ENCODE assay signal across 13 cellular contexts in genomic region chr21:35323947-35324346, GRCh38.
DNase-seq lines count a peak whose midpoint lies in the region; ATAC-seq and TF ChIP-seq lines count a peak whose summit lies in the region.
"Had no signal": no experiment of that assay in that cellular context is flagged by ENCODE, and none has a peak within 500 bp of the region (broad histone marks: within the 10 kb centered on the region; RNA-seq: fewer than 3 reads in every experiment).

No MANE protein-coding gene starts in this region.

- ATAC-seq in body of pancreas = no peak

- TF ChIP-seq CTCF in body of pancreas (IDR thresholded peaks at IDR 0.05) = no peak
- no peak for TF ChIP-seq CTCF in right atrium auricular region (IDR thresholded peaks at IDR 0.05)
- no peak for TF ChIP-seq CTCF in sigmoid colon (IDR thresholded peaks at IDR 0.05)
- no peak for TF ChIP-seq CTCF in MM.1S (IDR thresholded peaks at IDR 0.05; ENCODE audit: low read length)

- no peak overlapping the region for H3K4me2 ChIP-seq in MM.1S (ENCODE audit: low read depth, low read length)

- TF ChIP-seq POLR2A in body of pancreas (IDR thresholded peaks at IDR 0.05) (no peak), sigmoid colon (IDR thresholded peaks at IDR 0.05) (no peak)

- intact Hi-C loops in body of pancreas (cut with DNase I) (no loop called here), sigmoid colon (cut with DNase I) (loop anchor here (2.0 to 5.0 kb wide), 4 partner anchors 67 to 435 kb away; no protein-coding TSS in a partner anchor)

- no peak overlapping the region for H2AFZ ChIP-seq in MM.1S (ENCODE audit: low read length)

- peak overlapping the region in 1 of 4 donors; percentile 45 for H3K27ac ChIP-seq in body of pancreas
- peak overlapping the region; percentile 9 to 68 for H3K27ac ChIP-seq in right atrium auricular region
- peak overlapping the region; percentile 56 to 91 (median 88) for H3K27ac ChIP-seq in sigmoid colon
- no peak overlapping the region for H3K27ac ChIP-seq in MM.1S (ENCODE audit: low read length)

- no peaks in the 10 kb centered on the region for H3K79me2 ChIP-seq in MM.1S (ENCODE audit: low read length)

- WGBS in body of pancreas, 2 donors = 61 to 64% methylated on average over 9 of the region's 9 CpGs
- WGBS in sigmoid colon, 2 donors = 74 to 76% methylated on average over 9 of the region's 9 CpGs

- no peaks in the 10 kb centered on the region for H3F3A ChIP-seq in MM.1S (ENCODE audit: insufficient read depth, low read length)

- DNase-seq in EH (ENCODE audit: low read depth) = peak; percentile 35
- peak in 3 of 4 donors; percentile 17 to 53 (median 20) for DNase-seq in body of pancreas
- DNase-seq in right atrium auricular region (ENCODE audit: low spot score) = peak; percentile 74
- peak; percentile 96 for DNase-seq in sigmoid colon
- no peak for DNase-seq in MM.1S
- no peak for DNase-seq in activated T-cell treated with anti-CD3 and anti-CD28 coated beads, Interleukin-2, amount 50 U/mL, for 48 hours
- DNase-seq in activated naive CD4-positive, alpha-beta T cell (lab: John Stamatoyannopoulos, UW) = no peak
- DNase-seq in NCI-H1092 (lab: John Stamatoyannopoulos, UW) = no peak
- DNase-seq: activated CD4-positive, alpha-beta memory T cell treated with anti-CD3 and anti-CD28 coated beads, Interleukin-2, amount 10 ng/mL, durations not matched to agents 7 days and 5 days; activated gamma-delta T cell treated with Interleukin-2 at 50 U/mL for 16 hours; cerebellar nuclear complex; DMS 273 treated with DMSO at 0.1 percent for 48 hours; spleen had no signal

- no peaks in the 10 kb centered on the region for H3K27me3 ChIP-seq in body of pancreas
- no peaks in the 10 kb centered on the region for H3K27me3 ChIP-seq in right atrium auricular region
- no peaks in the 10 kb centered on the region for H3K27me3 ChIP-seq in sigmoid colon
- no peaks in the 10 kb centered on the region for H3K27me3 ChIP-seq in MM.1S (replicated peaks; ENCODE audit: insufficient read depth, low read length)
- H3K27me3 ChIP-seq: spleen had no signal

- H3K9ac ChIP-seq in MM.1S (ENCODE audit: low read length) = no peak overlapping the region

- no peak overlapping the region for H3K4me3 ChIP-seq in body of pancreas
- no peak overlapping the region for H3K4me3 ChIP-seq in right atrium auricular region
- H3K4me3 ChIP-seq in sigmoid colon = no peak overlapping the region
- no peak overlapping the region for H3K4me3 ChIP-seq in MM.1S (ENCODE audit: low read length)
- H3K4me3 ChIP-seq: spleen had no signal

- H3K9me3 ChIP-seq in body of pancreas (no peaks in the 10 kb centered on the region), right atrium auricular region (no peaks in the 10 kb centered on the region), sigmoid colon (no peaks in the 10 kb centered on the region), MM.1S (replicated peaks; ENCODE audit: insufficient read depth, low read length) (no peaks in the 10 kb centered on the region)
- H3K9me3 ChIP-seq: spleen had no signal

- no peaks in the 10 kb centered on the region for H4K20me1 ChIP-seq in MM.1S (ENCODE audit: insufficient read depth, low read length)

- H3K9me2 ChIP-seq in MM.1S (replicated peaks; ENCODE audit: insufficient read depth, low read length) = no peaks in the 10 kb centered on the region

- H3K4me1 ChIP-seq in body of pancreas = no peaks in the 10 kb centered on the region
- H3K4me1 ChIP-seq in right atrium auricular region = peaks cover 0 to 15% of the 10 kb centered on the region in 2 donors
- peaks cover 0 to 47% (median 41%) of the 10 kb centered on the region in 4 donors for H3K4me1 ChIP-seq in sigmoid colon
- no peaks in the 10 kb centered on the region for H3K4me1 ChIP-seq in MM.1S (ENCODE audit: low read length)
- H3K4me1 ChIP-seq: spleen had no signal

- H3K36me3 ChIP-seq in body of pancreas (replicated peaks in 1 of 2; ENCODE audit: insufficient read depth in 1 of 2, low read depth in 2 of 2) = no peaks in the 10 kb centered on the region
- H3K36me3 ChIP-seq in right atrium auricular region = no peaks in the 10 kb centered on the region
- no peaks in the 10 kb centered on the region for H3K36me3 ChIP-seq in sigmoid colon
- no peaks in the 10 kb centered on the region for H3K36me3 ChIP-seq in MM.1S (replicated peaks; ENCODE audit: insufficient read depth, low read length)
- H3K36me3 ChIP-seq: spleen had no signal

- TF ChIP-seq EP300 in sigmoid colon (IDR thresholded peaks at IDR 0.05) = peak; percentile 24 to 81 (median 62)

Comparison
In these comparisons a context has a peak if more than half of its experiments do, and no peak if none do; other contexts are left out.
1. DNase-seq: peak in EH (single experiment), body of pancreas (3 of 4), right atrium auricular region (single experiment) and sigmoid colon (single experiment); none in MM.1S (single experiment), activated T-cell treated with anti-CD3 and anti-CD28 coated beads, Interleukin-2, amount 50 U/mL, for 48 hours (0 of 2), activated naive CD4-positive, alpha-beta T cell (0 of 4) and NCI-H1092 (single experiment).